ENCODE assay signal across 16 cellular contexts in genomic region chr6:4844108-4844507, GRCh38.
DNase-seq lines count a peak whose midpoint lies in the region; ATAC-seq, FAIRE-seq and TF ChIP-seq lines count a peak whose summit lies in the region.
"Had no signal": no experiment of that assay in that cellular context is flagged by ENCODE, and none has a peak within 500 bp of the region (broad histone marks: within the 10 kb centered on the region; RNA-seq: fewer than 3 reads in every experiment).

No MANE protein-coding gene starts in this region.

- in situ Hi-C loops in GM12878 (cut with MboI) = no loop called here

- H3K27ac ChIP-seq in HCT116 (ENCODE audit: low read depth, low read length) = no peak overlapping the region
- no peak overlapping the region for H3K27ac ChIP-seq in GM12878 (ENCODE audit: control insufficient read depth, insufficient read depth)
- no peak overlapping the region for H3K27ac ChIP-seq in neural progenitor cell
- H3K27ac ChIP-seq: PC-9 had no signal

- no peak overlapping the region for H3K27ac Mint-ChIP-seq in neural progenitor cell
- H3K27ac Mint-ChIP-seq: activated T-helper 17 cell treated with anti-CD3 and anti-CD28 coated beads, Interleukin-2, amount 50 U/mL, for 72 hours; progenitor cell of endocrine pancreas had no signal

- H3K9ac ChIP-seq in HCT116 (ENCODE audit: low read length) = no peak overlapping the region
- no peak overlapping the region for H3K9ac ChIP-seq in GM12878 (ENCODE audit: control insufficient read depth, insufficient read depth, low read length)
- no peak overlapping the region for H3K9ac ChIP-seq in neural progenitor cell

- no peaks in the 10 kb centered on the region for H3K9me2 ChIP-seq in HCT116 (ENCODE audit: insufficient read depth)

- H3K9me3 ChIP-seq in HCT116 (ENCODE audit: control insufficient read depth in 1 of 2, insufficient read depth in 1 of 2, low read depth in 1 of 2, low read length in 2 of 2) (0 out of 4 replicates have a peak, but pooled peaks cover 0 to 9% of the 10 kb centered on the region in 2 experiments), GM12878 (replicated peaks; ENCODE audit: control insufficient read depth, insufficient read depth, low read length) (peaks cover 8% of the 10 kb centered on the region), neural progenitor cell (ENCODE audit: low read depth) (peaks cover 31% of the 10 kb centered on the region)

- SMC1A ChIA-PET in GM12878 (lab: Charles Lee; ENCODE audit: uncharacterized antibody, unreplicated experiment) = interaction anchor here (1.3 to 2.0 kb wide), 5 partner anchors 15 to 84 kb away, joined by 4 to 7 read pairs (median 4); no protein-coding TSS in a partner anchor

- no TSS peak for BruUV-seq in HCT116 (replicated peaks; lab: Mats Ljungman, UMichigan)
- BruUV-seq in GM12878 (replicated peaks; lab: Mats Ljungman, UMichigan) = no TSS peak

- H3K4me1 ChIP-seq in HCT116 (ENCODE audit: control insufficient read depth in 1 of 2, insufficient read depth in 2 of 2, low read length in 2 of 2) = peaks cover 0 to 5% of the 10 kb centered on the region in 2 experiments; a peak in 1 of 4 replicates
- H3K4me1 ChIP-seq in GM12878 (ENCODE audit: control insufficient read depth, insufficient read depth, low read length) = no peaks in the 10 kb centered on the region
- peaks cover 12% of the 10 kb centered on the region for H3K4me1 ChIP-seq in neural progenitor cell

- CTCF ChIA-PET in HCT116 (lab: Charles Lee) (no interaction called here), GM12878 (lab: Yijun Ruan, JAX) (interaction anchor here (0.8 to 1.1 kb wide), 3 partner anchors 9 to 41 kb away, joined by 3 to 6 read pairs (median 3); no protein-coding TSS in a partner anchor)

- no peak for FAIRE-seq in GM12878 (lab: Jason Lieb, UNC)
- FAIRE-seq: frontal cortex, TTC549 had no signal

- H3K4me1 Mint-ChIP-seq in neural progenitor cell = peaks cover 3% of the 10 kb centered on the region

- POLR2A ChIA-PET in HCT116 (lab: Charles Lee) (no interaction called here), GM12878 (lab: Charles Lee) (no interaction called here)

- peak; percentile 37 for DNase-seq in activated CD4-positive, CD25-positive, alpha-beta regulatory T cell treated with anti-CD3 and anti-CD28 coated beads, Interleukin-2, amount 50 U/mL, for 72 hours
- no peak for DNase-seq in HCT116 (ENCODE audit: low read depth, low spot score)
- DNase-seq in GM12878 (ENCODE audit: low read depth, low spot score) = no peak
- DNase-seq in neural progenitor cell (ENCODE audit: low spot score) = no peak
- DNase-seq in Ammon's horn (ENCODE audit: low spot score) = no peak
- no peak for DNase-seq in hippocampal formation (lab: John Stamatoyannopoulos, UW)
- DNase-seq: cerebellar nuclear complex, GDM1, NCI-H1694 treated with DMSO at 0.1 percent for 48 hours, PC-9 had no signal

- H3K4me3 ChIP-seq in HCT116 (replicated peaks in 1 of 2; ENCODE audit: low read depth in 1 of 2, low read length in 2 of 2) = no peak overlapping the region
- H3K4me3 ChIP-seq in GM12878 = no peak overlapping the region
- no peak overlapping the region for H3K4me3 ChIP-seq in neural progenitor cell
- H3K4me3 ChIP-seq: PC-9 had no signal

- TF ChIP-seq POLR2A in HCT116 (IDR thresholded peaks at IDR 0.05; ENCODE audit: borderline replicate concordance, extremely low read depth, insufficient read depth, insufficient read length) (no peak), GM12878 (IDR thresholded peaks at IDR 0.05; ENCODE audit: low read depth, low read length) (no peak)

- no peak for ATAC-seq in activated CD4-positive, CD25-positive, alpha-beta regulatory T cell treated with anti-CD3 and anti-CD28 coated beads, Interleukin-2, amount 50 U/mL, for 24 hours
- ATAC-seq in HCT116 (no peak), GM12878 (no peak), HG03457 (IDR thresholded peaks at IDR 0.05; ENCODE audit: unreplicated experiment) (no peak)
- ATAC-seq: activated T-helper 17 cell treated with anti-CD3 and anti-CD28 coated beads, Interleukin-2, amount 50 U/mL, for 72 hours had no signal

- no peak for TF ChIP-seq RAD21 in HCT116 (IDR thresholded peaks at IDR 0.05; ENCODE audit: low read depth)
- TF ChIP-seq RAD21 in GM12878 (IDR thresholded peaks at IDR 0.05; ENCODE audit: insufficient read depth, low read depth, low read length) = no peak

- peaks cover 16% of the 10 kb centered on the region; the same call in 1 of the 2 replicates for H4K20me1 ChIP-seq in HCT116 (ENCODE audit: insufficient read depth)
- H4K20me1 ChIP-seq in GM12878 (ENCODE audit: control insufficient read depth, insufficient read depth) = no peaks in the 10 kb centered on the region
- peaks cover 25% of the 10 kb centered on the region for H4K20me1 ChIP-seq in neural progenitor cell (ENCODE audit: low read depth)

- H3K36me3 ChIP-seq in HCT116 (ENCODE audit: control insufficient read depth in 1 of 2, insufficient read depth in 2 of 2, low read length in 2 of 2) (no peaks in the 10 kb centered on the region), GM12878 (ENCODE audit: control insufficient read depth in 2 of 2, insufficient read depth in 2 of 2, low read length in 1 of 2) (no peaks in the 10 kb centered on the region), neural progenitor cell (peaks cover 16% of the 10 kb centered on the region)

- TF ChIP-seq EP300 in GM12878 (IDR thresholded peaks at IDR 0.05; ENCODE audit: borderline replicate concordance in 1 of 2, control insufficient read depth in 1 of 2, low read depth in 2 of 2, low read length in 2 of 2) = no peak

- no peaks in the 10 kb centered on the region for H3K27me3 ChIP-seq in HCT116 (ENCODE audit: insufficient read depth, low read length)
- H3K27me3 ChIP-seq in GM12878 (replicated peaks in 1 of 2; ENCODE audit: control insufficient read depth in 2 of 2, insufficient read depth in 2 of 2, low read length in 1 of 2) = no peaks in the 10 kb centered on the region
- H3K27me3 ChIP-seq in neural progenitor cell = no peaks in the 10 kb centered on the region

- peaks cover 97% of the 10 kb centered on the region for H3K79me2 ChIP-seq in HCT116 (ENCODE audit: insufficient read depth, low read length)
- H3K79me2 ChIP-seq in GM12878 (ENCODE audit: control insufficient read depth, insufficient read depth, low read length) = peaks cover 62% of the 10 kb centered on the region
- peaks cover 99% of the 10 kb centered on the region for H3K79me2 ChIP-seq in neural progenitor cell (ENCODE audit: low read depth)

- H3K4me3 Mint-ChIP-seq in neural progenitor cell = no peak overlapping the region
- H3K4me3 Mint-ChIP-seq: activated T-helper 17 cell treated with anti-CD3 and anti-CD28 coated beads, Interleukin-2, amount 50 U/mL, for 72 hours had no signal

- intact Hi-C loops in HCT116 (cut with micrococcal nuclease) (no loop called here), GM12878 (cut with micrococcal nuclease; ENCODE audit: unreplicated experiment) (no loop called here)

- TF ChIP-seq CTCF in HCT116 (IDR thresholded peaks at IDR 0.05 in 2 of 3, conservative IDR thresholded peaks at IDR 0.05 in 1 of 3; ENCODE audit: borderline replicate concordance in 1 of 3, insufficient read depth in 1 of 3, low read depth in 2 of 3, low read length in 2 of 3) (peak in 2 of 3 experiments; percentile 44 to 64; a peak in 4 of 6 replicates), GM12878 (IDR thresholded peaks at IDR 0.05 in 2 of 3, conservative IDR thresholded peaks at IDR 0.05 in 1 of 3; ENCODE audit: control insufficient read depth in 2 of 3, extremely low read depth in 1 of 3, insufficient read depth in 1 of 3, low read depth in 3 of 3, low read length in 3 of 3) (peak in 2 of 3 experiments; percentile 34; a peak in 2 of 6 replicates), neural progenitor cell (IDR thresholded peaks at IDR 0.05) (peak; percentile 45)

- H2AFZ ChIP-seq in HCT116 (ENCODE audit: low read depth, low read length, poor library complexity, severe bottlenecking) = no peak overlapping the region
- no peak overlapping the region for H2AFZ ChIP-seq in GM12878 (ENCODE audit: control insufficient read depth, low read depth, low read length)
- H2AFZ ChIP-seq in neural progenitor cell (replicated peaks) = no peak overlapping the region
- H2AFZ ChIP-seq: PC-9 had no signal

- peaks cover 76% of the 10 kb centered on the region for H3K9me3 Mint-ChIP-seq in neural progenitor cell

- peaks cover 36% of the 10 kb centered on the region for H3K36me3 Mint-ChIP-seq in neural progenitor cell

- 97% methylated on average over 7 of the region's 7 CpGs for WGBS in GM12878 (ENCODE audit: insufficient coverage, insufficient replicate concordance, low lambda C conversion rate, missing lambda C conversion rate)

- no peak overlapping the region for H3K4me2 ChIP-seq in HCT116 (ENCODE audit: low read length)
- no peak overlapping the region for H3K4me2 ChIP-seq in GM12878 (ENCODE audit: control insufficient read depth, insufficient read depth)
- H3K4me2 ChIP-seq in neural progenitor cell = no peak overlapping the region
- H3K4me2 ChIP-seq: PC-9 had no signal

- H3K27me3 Mint-ChIP-seq in neural progenitor cell (ENCODE audit: insufficient read depth, low read depth) = no peaks in the 10 kb centered on the region
- H3K27me3 Mint-ChIP-seq: activated T-helper 17 cell treated with anti-CD3 and anti-CD28 coated beads, Interleukin-2, amount 50 U/mL, for 72 hours; progenitor cell of endocrine pancreas had no signal

- peaks cover 25% of the 10 kb centered on the region for H3F3A ChIP-seq in neural progenitor cell (ENCODE audit: low read depth)

- RAD21 ChIA-PET in HCT116 (lab: Charles Lee; ENCODE audit: low non-redundant PET in 1 of 2, low total read pairs in 2 of 2, uncharacterized antibody in 2 of 2, unreplicated experiment in 2 of 2) (no interaction called here), GM12878 (lab: Charles Lee; ENCODE audit: unreplicated experiment) (interaction anchor here (1.2 kb wide), 1 partner anchor 33 kb away, joined by 7 read pairs; no protein-coding TSS in a partner anchor)

TF ChIP-seq in HCT116, 20 proteins besides CTCF, POLR2A, EP300 and RAD21 (continues in another document):
- no peak for TF ChIP-seq TCF7L2 (IDR thresholded peaks at IDR 0.05; ENCODE audit: borderline replicate concordance, extremely low read depth, insufficient read depth, insufficient read length)
- no peak for TF ChIP-seq CEBPB (IDR thresholded peaks at IDR 0.05; ENCODE audit: low read depth)
- no peak for TF ChIP-seq POLR2AphosphoS5 (IDR thresholded peaks at IDR 0.05; ENCODE audit: low read depth, low read length)
- TF ChIP-seq MAX (IDR thresholded peaks at IDR 0.05) = no peak

TF ChIP-seq in GM12878, 131 proteins besides CTCF, POLR2A, EP300 and RAD21 (continues in another document):
- TF ChIP-seq STAT3 (IDR thresholded peaks at IDR 0.05; ENCODE audit: low read depth, low read length) = no peak
